1 cellular context compared by ENCODE assay signal in the genomic region with DNA sequence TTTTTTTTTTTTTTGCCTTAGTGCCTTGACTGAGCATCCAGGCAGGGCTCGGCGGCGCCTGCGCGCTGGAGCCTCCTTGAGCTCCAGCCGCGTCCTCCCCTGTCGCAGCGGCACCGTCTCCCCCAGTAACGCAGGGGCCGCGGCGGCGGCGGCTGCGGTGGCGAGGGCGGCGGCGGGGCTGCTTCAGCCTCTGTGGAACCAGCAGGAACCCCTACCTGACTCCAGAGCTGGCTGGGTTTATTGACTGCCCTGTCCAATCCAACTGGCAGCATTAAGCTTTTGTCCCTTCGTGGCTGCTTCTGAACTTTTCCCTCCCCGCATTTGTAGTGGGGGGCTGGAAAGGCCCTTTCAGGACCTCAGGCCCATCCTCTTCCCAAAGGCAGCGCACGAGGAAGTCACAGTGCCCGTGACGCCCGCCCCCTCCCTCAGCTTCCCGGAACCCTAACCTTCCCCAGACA.
TF ChIP-seq lines count a peak whose summit lies in the region.

A gene with protein sequence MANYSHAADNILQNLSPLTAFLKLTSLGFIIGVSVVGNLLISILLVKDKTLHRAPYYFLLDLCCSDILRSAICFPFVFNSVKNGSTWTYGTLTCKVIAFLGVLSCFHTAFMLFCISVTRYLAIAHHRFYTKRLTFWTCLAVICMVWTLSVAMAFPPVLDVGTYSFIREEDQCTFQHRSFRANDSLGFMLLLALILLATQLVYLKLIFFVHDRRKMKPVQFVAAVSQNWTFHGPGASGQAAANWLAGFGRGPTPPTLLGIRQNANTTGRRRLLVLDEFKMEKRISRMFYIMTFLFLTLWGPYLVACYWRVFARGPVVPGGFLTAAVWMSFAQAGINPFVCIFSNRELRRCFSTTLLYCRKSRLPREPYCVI (minus strand): TSS at position 397 of the 458 bp plus-strand sequence. CDS start 2,106 bp downstream, outside the sequence.

TF ChIP-seq in K562, 482 proteins besides CTCF, POLR2A, EP300 and RAD21 (continued from another document and continues in another):
- TF ChIP-seq HBP1 (CRISPR knock-in tag; IDR thresholded peaks at IDR 0.05) (no peak), ZNF76 (CRISPR knock-in tag; IDR thresholded peaks at IDR 0.05; ENCODE audit: borderline replicate concordance) (0 out of 2 replicates have a peak, but pooled peaks have one; percentile 43), L3MBTL2 (IDR thresholded peaks at IDR 0.05) (peak; percentile 81), ZNF512 (tag; IDR thresholded peaks at IDR 0.05) (no peak), CAMTA2 (CRISPR knock-in tag; conservative IDR thresholded peaks at IDR 0.05) (no peak), PRDM10 (IDR thresholded peaks at IDR 0.05; ENCODE audit: partially characterized antibody) (no peak), SMARCA4 (IDR thresholded peaks at IDR 0.05) (no peak), ETV6 (IDR thresholded peaks at IDR 0.05; ENCODE audit: borderline replicate concordance in 1 of 2, low read depth in 2 of 2, low read length in 1 of 2) (peak; percentile 55 to 81; a peak in 2 of 4 replicates), ETV6 (CRISPR knock-in tag; IDR thresholded peaks at IDR 0.05; ENCODE audit: borderline replicate concordance) (no peak), ZNF830 (CRISPR knock-in tag; IDR thresholded peaks at IDR 0.05) (0 out of 2 replicates have a peak, but pooled peaks have one; percentile 57), MYC (IDR thresholded peaks at IDR 0.05; ENCODE audit: low read depth, low read length) (0 out of 2 replicates have a peak, but pooled peaks have one; percentile 15), MYC (CRISPR knock-in tag; IDR thresholded peaks at IDR 0.05; ENCODE audit: borderline replicate concordance, low read depth) (no peak), BCOR (IDR thresholded peaks at IDR 0.05) (no peak), ZBTB49 (CRISPR knock-in tag; IDR thresholded peaks at IDR 0.05; ENCODE audit: borderline replicate concordance) (no peak), TAF7 (tag; IDR thresholded peaks at IDR 0.05) (no peak), ZC3H11A (IDR thresholded peaks at IDR 0.05; ENCODE audit: low read depth, low read length) (no peak), NR2F6 (CRISPR knock-in tag; IDR thresholded peaks at IDR 0.05) (no peak), RBFOX2 (IDR thresholded peaks at IDR 0.05; ENCODE audit: low read depth, low read length) (peak; percentile 83), PHB2 (IDR thresholded peaks at IDR 0.05; ENCODE audit: low read depth) (no peak), NFXL1 (CRISPR knock-in tag; IDR thresholded peaks at IDR 0.05) (no peak), PREB (CRISPR knock-in tag; IDR thresholded peaks at IDR 0.05) (no peak), ZNF311 (CRISPR knock-in tag; IDR thresholded peaks at IDR 0.05) (no peak), CHD4 (IDR thresholded peaks at IDR 0.05; ENCODE audit: insufficient read depth, insufficient replicate concordance, low read depth, low read length, poor library complexity, severe bottlenecking) (no peak), MCM3 (IDR thresholded peaks at IDR 0.05) (no peak), RBM22 (IDR thresholded peaks at IDR 0.05; ENCODE audit: low read depth, low read length, poor library complexity, severe bottlenecking) (no peak)
- TF ChIP-seq, protein P1, sequence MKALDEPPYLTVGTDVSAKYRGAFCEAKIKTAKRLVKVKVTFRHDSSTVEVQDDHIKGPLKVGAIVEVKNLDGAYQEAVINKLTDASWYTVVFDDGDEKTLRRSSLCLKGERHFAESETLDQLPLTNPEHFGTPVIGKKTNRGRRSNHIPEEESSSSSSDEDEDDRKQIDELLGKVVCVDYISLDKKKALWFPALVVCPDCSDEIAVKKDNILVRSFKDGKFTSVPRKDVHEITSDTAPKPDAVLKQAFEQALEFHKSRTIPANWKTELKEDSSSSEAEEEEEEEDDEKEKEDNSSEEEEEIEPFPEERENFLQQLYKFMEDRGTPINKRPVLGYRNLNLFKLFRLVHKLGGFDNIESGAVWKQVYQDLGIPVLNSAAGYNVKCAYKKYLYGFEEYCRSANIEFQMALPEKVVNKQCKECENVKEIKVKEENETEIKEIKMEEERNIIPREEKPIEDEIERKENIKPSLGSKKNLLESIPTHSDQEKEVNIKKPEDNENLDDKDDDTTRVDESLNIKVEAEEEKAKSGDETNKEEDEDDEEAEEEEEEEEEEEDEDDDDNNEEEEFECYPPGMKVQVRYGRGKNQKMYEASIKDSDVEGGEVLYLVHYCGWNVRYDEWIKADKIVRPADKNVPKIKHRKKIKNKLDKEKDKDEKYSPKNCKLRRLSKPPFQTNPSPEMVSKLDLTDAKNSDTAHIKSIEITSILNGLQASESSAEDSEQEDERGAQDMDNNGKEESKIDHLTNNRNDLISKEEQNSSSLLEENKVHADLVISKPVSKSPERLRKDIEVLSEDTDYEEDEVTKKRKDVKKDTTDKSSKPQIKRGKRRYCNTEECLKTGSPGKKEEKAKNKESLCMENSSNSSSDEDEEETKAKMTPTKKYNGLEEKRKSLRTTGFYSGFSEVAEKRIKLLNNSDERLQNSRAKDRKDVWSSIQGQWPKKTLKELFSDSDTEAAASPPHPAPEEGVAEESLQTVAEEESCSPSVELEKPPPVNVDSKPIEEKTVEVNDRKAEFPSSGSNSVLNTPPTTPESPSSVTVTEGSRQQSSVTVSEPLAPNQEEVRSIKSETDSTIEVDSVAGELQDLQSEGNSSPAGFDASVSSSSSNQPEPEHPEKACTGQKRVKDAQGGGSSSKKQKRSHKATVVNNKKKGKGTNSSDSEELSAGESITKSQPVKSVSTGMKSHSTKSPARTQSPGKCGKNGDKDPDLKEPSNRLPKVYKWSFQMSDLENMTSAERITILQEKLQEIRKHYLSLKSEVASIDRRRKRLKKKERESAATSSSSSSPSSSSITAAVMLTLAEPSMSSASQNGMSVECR (CRISPR knock-in tag; IDR thresholded peaks at IDR 0.05), result no peak
- TF ChIP-seq, protein P2, sequence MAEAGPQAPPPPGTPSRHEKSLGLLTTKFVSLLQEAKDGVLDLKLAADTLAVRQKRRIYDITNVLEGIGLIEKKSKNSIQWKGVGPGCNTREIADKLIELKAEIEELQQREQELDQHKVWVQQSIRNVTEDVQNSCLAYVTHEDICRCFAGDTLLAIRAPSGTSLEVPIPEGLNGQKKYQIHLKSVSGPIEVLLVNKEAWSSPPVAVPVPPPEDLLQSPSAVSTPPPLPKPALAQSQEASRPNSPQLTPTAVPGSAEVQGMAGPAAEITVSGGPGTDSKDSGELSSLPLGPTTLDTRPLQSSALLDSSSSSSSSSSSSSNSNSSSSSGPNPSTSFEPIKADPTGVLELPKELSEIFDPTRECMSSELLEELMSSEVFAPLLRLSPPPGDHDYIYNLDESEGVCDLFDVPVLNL (CRISPR knock-in tag; IDR thresholded peaks at IDR 0.05; ENCODE audit: low read depth), result no peak
